19 cellular contexts compared by ENCODE assay signal in the genomic region with DNA sequence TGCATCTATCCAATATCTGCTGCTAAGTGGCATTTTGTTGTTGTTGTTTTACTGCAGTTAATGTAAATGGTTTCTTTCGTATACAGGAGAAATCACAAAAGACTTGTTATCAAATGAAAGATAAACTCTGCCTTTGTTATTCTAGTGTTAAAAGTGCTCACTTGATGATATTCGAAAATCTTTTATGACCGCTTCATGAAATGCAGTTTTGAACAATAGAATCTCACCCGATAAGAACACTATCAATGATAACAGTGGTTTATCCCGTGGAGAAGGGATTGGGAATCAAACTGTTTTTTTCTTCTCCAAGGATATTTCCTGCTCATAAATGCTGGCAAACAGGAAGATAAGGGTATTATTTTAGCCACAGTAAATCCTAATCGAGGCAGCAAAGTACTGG.
DNase-seq lines count a peak whose midpoint lies in the region; ATAC-seq and TF ChIP-seq lines count a peak whose summit lies in the region.
"Had no signal": no experiment of that assay in that cellular context is flagged by ENCODE, and none has a peak within 500 bp of the region (broad histone marks: within the 10 kb centered on the region; RNA-seq: fewer than 3 reads in every experiment).

No MANE protein-coding gene starts in this region.

- H3K9me2 ChIP-seq in SK-N-SH (no peaks in the 10 kb centered on the region), SU-DHL-6 (replicated peaks; ENCODE audit: insufficient read depth, low read length) (no peaks in the 10 kb centered on the region; the same call in 1 of the 2 replicates)

- H3K4me1 Mint-ChIP-seq in stimulated activated naive CD8-positive, alpha-beta T cell treated with anti-CD3 and anti-CD28 coated beads, Interleukin-15, amount 100 ng/mL, for 72 hours: no peaks in the 10 kb centered on the region
- H3K4me1 Mint-ChIP-seq: B cell had no signal

- H3K9ac ChIP-seq in SK-N-SH: no peak overlapping the region
- no peak overlapping the region for H3K9ac ChIP-seq in SU-DHL-6 (ENCODE audit: low read length)
- no peak overlapping the region for H3K9ac ChIP-seq in mesendoderm (ENCODE audit: low read length)
- H3K9ac ChIP-seq: BLaER1 treated with 17β-estradiol and CSF1 and Interleukin-3, amounts not matched to agents 10 nM and 100 nM had no signal

- no peak for TF ChIP-seq EP300 in SK-N-SH (IDR thresholded peaks at IDR 0.05; ENCODE audit: borderline replicate concordance in 1 of 2, low read depth in 1 of 2, low read length in 1 of 2)

- H3K27me3 ChIP-seq in SK-N-SH (ENCODE audit: insufficient read depth): no peaks in the 10 kb centered on the region
- H3K27me3 ChIP-seq in SU-DHL-6 (ENCODE audit: low read length): no peaks in the 10 kb centered on the region
- no peaks in the 10 kb centered on the region for H3K27me3 ChIP-seq in mesendoderm (ENCODE audit: insufficient read depth, low read length, poor library complexity)
- no peaks in the 10 kb centered on the region for H3K27me3 ChIP-seq in upper lobe of right lung
- H3K27me3 ChIP-seq: BLaER1 treated with 17β-estradiol and CSF1 and Interleukin-3, amounts not matched to agents 10 nM and 100 nM had no signal

- H3F3A ChIP-seq in SK-N-SH (replicated peaks; ENCODE audit: insufficient read depth) (no peaks in the 10 kb centered on the region), SU-DHL-6 (ENCODE audit: insufficient read depth) (no peaks in the 10 kb centered on the region)

- H3K79me2 ChIP-seq in SK-N-SH (ENCODE audit: insufficient read depth) (no peaks in the 10 kb centered on the region), SU-DHL-6 (ENCODE audit: insufficient read depth, low read length) (no peaks in the 10 kb centered on the region), mesendoderm (ENCODE audit: control insufficient read depth, insufficient read depth, low read length) (no peaks in the 10 kb centered on the region)

- TF ChIP-seq CTCF in SK-N-SH (IDR thresholded peaks at IDR 0.05) (no peak), SU-DHL-6 (IDR thresholded peaks at IDR 0.05; ENCODE audit: insufficient read depth, low read length, poor library complexity, severe bottlenecking) (no peak), upper lobe of right lung (IDR thresholded peaks at IDR 0.05) (no peak)

- DNase-seq in SK-N-SH (no peak), mesendoderm (peak; percentile 74), upper lobe of right lung (no peak)
- DNase-seq in stimulated activated naive CD8-positive, alpha-beta T cell treated with anti-CD3 and anti-CD28 coated beads, Interleukin-15, amount 100 ng/mL, for 72 hours: no peak
- DNase-seq: AML-193; Calu3; CD4-positive, alpha-beta T cell; CD8-positive, alpha-beta T cell; DMS79 treated with DMSO at 0.1 percent for 48 hours; GF-D8 had no signal

- no peak overlapping the region for H2BK120ac ChIP-seq in mesendoderm (ENCODE audit: low read depth, low read length)

- H3K4ac ChIP-seq in mesendoderm (ENCODE audit: low read depth, low read length): no peak overlapping the region

- H2AK5ac ChIP-seq in mesendoderm (ENCODE audit: low read length): no peak overlapping the region

- H3K18ac ChIP-seq in mesendoderm (ENCODE audit: low read length): no peak overlapping the region

- 0 out of 2 replicates have a peak overlapping the region, but pooled peaks have one; percentile 46 for H2AFZ ChIP-seq in SK-N-SH (ENCODE audit: low read depth)
- peak overlapping the region; percentile 11 for H2AFZ ChIP-seq in SU-DHL-6 (ENCODE audit: low read depth, low read length, severe bottlenecking)

- H3K4me2 ChIP-seq in SK-N-SH: no peak overlapping the region
- H3K4me2 ChIP-seq in SU-DHL-6 (ENCODE audit: low read depth, low read length, poor library complexity, severe bottlenecking): no peak overlapping the region
- H3K4me2 ChIP-seq in mesendoderm (ENCODE audit: low read length): no peak overlapping the region
- H3K4me2 ChIP-seq: A549; BLaER1 treated with 17β-estradiol and CSF1 and Interleukin-3, amounts not matched to agents 10 nM and 100 nM had no signal

- WGBS in SK-N-SH (ENCODE audit: low lambda C conversion rate): 41% methylated on average over 6 of the region's 6 CpGs
- WGBS in mesendoderm (ENCODE audit: extremely low coverage, insufficient coverage, low lambda C conversion rate): no CpG with 5 or more reads among the region's 6 CpGs

- H3K4me1 ChIP-seq in SK-N-SH (ENCODE audit: control insufficient read depth in 1 of 2, insufficient read depth in 2 of 2, low read depth in 1 of 2, low read length in 1 of 2) (no peaks in the 10 kb centered on the region), mesendoderm (ENCODE audit: control insufficient read depth, low read depth, low read length) (no peaks in the 10 kb centered on the region), upper lobe of right lung (no peaks in the 10 kb centered on the region)
- H3K4me1 ChIP-seq: A549; BLaER1 treated with 17β-estradiol and CSF1 and Interleukin-3, amounts not matched to agents 10 nM and 100 nM had no signal

- H3K27me3 Mint-ChIP-seq in stimulated activated naive CD8-positive, alpha-beta T cell treated with anti-CD3 and anti-CD28 coated beads, Interleukin-15, amount 100 ng/mL, for 72 hours: no peaks in the 10 kb centered on the region
- H3K27me3 Mint-ChIP-seq: B cell; CD4-positive, alpha-beta T cell had no signal

- intact Hi-C loops in upper lobe of right lung (cut with DNase I): no loop called here

- no peak overlapping the region for H4K8ac ChIP-seq in mesendoderm (ENCODE audit: low read depth, low read length)

- CTCF ChIA-PET in SK-N-SH (lab: Yijun Ruan, JAX): no interaction called here

- H2BK15ac ChIP-seq in mesendoderm (replicated peaks; ENCODE audit: low read depth): no peak overlapping the region

- POLR2A ChIA-PET in SK-N-SH (lab: Yijun Ruan, JAX): no interaction called here

- H3K36me3 ChIP-seq in SK-N-SH (replicated peaks in 1 of 2; ENCODE audit: control insufficient read depth in 1 of 2, insufficient read depth in 2 of 2, low read length in 1 of 2) (no peaks in the 10 kb centered on the region), SU-DHL-6 (ENCODE audit: low read length) (no peaks in the 10 kb centered on the region), mesendoderm (ENCODE audit: control insufficient read depth, insufficient read depth, low read length) (no peaks in the 10 kb centered on the region), upper lobe of right lung (no peaks in the 10 kb centered on the region)
- H3K36me3 ChIP-seq: BLaER1 treated with 17β-estradiol and CSF1 and Interleukin-3, amounts not matched to agents 10 nM and 100 nM had no signal

- H3K9me3 Mint-ChIP-seq in stimulated activated naive CD8-positive, alpha-beta T cell treated with anti-CD3 and anti-CD28 coated beads, Interleukin-15, amount 100 ng/mL, for 72 hours: peaks cover 5 to 18% of the 10 kb centered on the region in 2 donors

- H3K4me3 Mint-ChIP-seq in stimulated activated naive CD8-positive, alpha-beta T cell treated with anti-CD3 and anti-CD28 coated beads, Interleukin-15, amount 100 ng/mL, for 72 hours: no peak overlapping the region
- H3K4me3 Mint-ChIP-seq: B cell; CD4-positive, alpha-beta T cell; CD8-positive, alpha-beta T cell had no signal

- no peak overlapping the region for H3K56ac ChIP-seq in mesendoderm (ENCODE audit: low read length)

- H3K79me1 ChIP-seq in mesendoderm (ENCODE audit: low read length): no peaks in the 10 kb centered on the region

- no peak overlapping the region for H2BK5ac ChIP-seq in mesendoderm (ENCODE audit: low read length)

- H4K5ac ChIP-seq in mesendoderm (ENCODE audit: low read length): no peak overlapping the region

- H3K27ac ChIP-seq in SK-N-SH (ENCODE audit: low read depth in 2 of 2, low read length in 1 of 2) (no peak overlapping the region), SU-DHL-6 (ENCODE audit: low read depth, low read length) (no peak overlapping the region), mesendoderm (ENCODE audit: low read depth, low read length) (no peak overlapping the region), upper lobe of right lung (no peak overlapping the region)
- H3K27ac ChIP-seq: 22Rv1; A549; BLaER1 treated with 17β-estradiol and CSF1 and Interleukin-3, amounts not matched to agents 10 nM and 100 nM; C4-2B had no signal

- H3K4me3 ChIP-seq in SK-N-SH (ENCODE audit: low read depth in 2 of 2, low read length in 1 of 2) (no peak overlapping the region), SU-DHL-6 (ENCODE audit: insufficient read depth, low read length, poor library complexity, severe bottlenecking) (no peak overlapping the region), mesendoderm (ENCODE audit: low read length) (no peak overlapping the region), upper lobe of right lung (no peak overlapping the region)
- H3K4me3 ChIP-seq: A549; BLaER1 treated with 17β-estradiol and CSF1 and Interleukin-3, amounts not matched to agents 10 nM and 100 nM had no signal

- ATAC-seq in SK-N-SH treated with all-trans-retinoic acid at 6 μM for 48 hours (no peak), upper lobe of right lung (no peak), esophagus mucosa (no peak)
- ATAC-seq in stimulated activated naive CD8-positive, alpha-beta T cell treated with anti-CD3 and anti-CD28 coated beads, Interleukin-15, amount 100 ng/mL, for 72 hours: no peak
- ATAC-seq: A549; CD8-positive, alpha-beta T cell had no signal

- H4K20me1 ChIP-seq in SK-N-SH (ENCODE audit: insufficient read depth) (no peaks in the 10 kb centered on the region), SU-DHL-6 (ENCODE audit: low read depth, low read length) (no peaks in the 10 kb centered on the region)
- H4K20me1 ChIP-seq: BLaER1 treated with 17β-estradiol and CSF1 and Interleukin-3, amounts not matched to agents 10 nM and 100 nM had no signal

- no peak overlapping the region for H3K27ac Mint-ChIP-seq in stimulated activated naive CD8-positive, alpha-beta T cell treated with anti-CD3 and anti-CD28 coated beads, Interleukin-15, amount 100 ng/mL, for 72 hours
- H3K27ac Mint-ChIP-seq: B cell; CD4-positive, alpha-beta T cell; CD8-positive, alpha-beta T cell had no signal

- no peak overlapping the region for H3K23ac ChIP-seq in mesendoderm (ENCODE audit: low read length)

- peaks cover 3% of the 10 kb centered on the region; the same call in 1 of the 2 replicates for H3K9me3 ChIP-seq in SK-N-SH
- H3K9me3 ChIP-seq in SU-DHL-6 (ENCODE audit: insufficient read depth, low read length): no peaks in the 10 kb centered on the region
- H3K9me3 ChIP-seq in upper lobe of right lung: no peaks in the 10 kb centered on the region
- H3K9me3 ChIP-seq: A549; BLaER1 treated with 17β-estradiol and CSF1 and Interleukin-3, amounts not matched to agents 10 nM and 100 nM; Caco-2 had no signal

- TF ChIP-seq RAD21 in SK-N-SH (IDR thresholded peaks at IDR 0.05; ENCODE audit: low read length): no peak

TF ChIP-seq in SK-N-SH, 30 proteins besides CTCF, POLR2A, EP300 and RAD21 (continues in another document):
- TF ChIP-seq JUND (IDR thresholded peaks at IDR 0.05): no peak
- TF ChIP-seq MEF2A (IDR thresholded peaks at IDR 0.05; ENCODE audit: borderline replicate concordance, low read depth): no peak
- TF ChIP-seq FOSL2 (IDR thresholded peaks at IDR 0.05; ENCODE audit: borderline replicate concordance, low read depth): no peak
- no peak for TF ChIP-seq MXI1 (IDR thresholded peaks at IDR 0.05; ENCODE audit: low read depth, low read length)

TF ChIP-seq in SK-N-SH treated with all-trans-retinoic acid at 6 μM for 48 hours, 23 proteins besides CTCF, POLR2A, EP300 and RAD21 (continues in another document):
- TF ChIP-seq ZFP3 (CRISPR knock-in tag; IDR thresholded peaks at IDR 0.05): no peak
